29 cellular contexts compared by ENCODE assay signal in the genomic region with DNA sequence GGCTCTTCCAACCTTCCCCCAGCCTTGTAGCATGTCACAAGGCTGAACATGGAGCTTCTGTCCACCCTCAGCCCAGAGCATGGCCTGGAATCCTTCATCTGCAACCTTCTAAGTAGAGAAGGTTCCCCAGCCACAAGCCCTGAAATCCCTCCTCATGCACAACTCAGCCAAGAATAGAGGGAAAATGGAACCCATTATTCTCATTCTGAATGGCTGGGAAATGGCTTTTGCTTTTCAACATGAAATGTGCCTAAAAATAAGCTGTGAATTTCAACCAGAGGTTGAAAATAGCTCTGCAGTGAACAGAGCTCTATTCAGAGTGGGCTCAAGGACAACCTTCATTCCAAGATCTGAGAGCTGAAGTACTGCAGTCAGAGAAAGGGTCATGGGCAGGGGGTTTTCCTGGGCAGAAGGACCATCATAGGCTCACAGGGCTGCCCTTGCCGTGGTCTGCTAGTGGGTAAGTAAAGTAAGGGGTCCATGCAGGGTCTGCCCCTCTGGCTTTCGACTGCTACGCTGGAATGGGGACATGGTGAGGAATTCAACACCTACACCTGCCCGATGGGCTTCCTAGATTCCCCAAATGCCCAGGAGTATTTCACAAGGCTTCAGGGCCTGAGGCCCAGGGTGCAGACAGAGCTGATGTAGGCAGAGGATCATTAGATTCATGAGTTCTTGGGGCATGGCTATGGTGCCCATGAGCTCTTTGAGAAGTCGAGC. TPM values are rescaled to one million over a fixed set of nuclear protein-coding genes. Genes with fewer than 3 reads are reported as not detected.
DNase-seq lines count a peak whose midpoint lies in the region; ATAC-seq and TF ChIP-seq lines count a peak whose summit lies in the region.
"Had no signal": no experiment of that assay in that cellular context is flagged by ENCODE, and none has a peak within 500 bp of the region (broad histone marks: within the 10 kb centered on the region; RNA-seq: fewer than 3 reads in every experiment).

No MANE protein-coding gene starts in this region.

- H3K4me1 ChIP-seq in osteoblast (ENCODE audit: insufficient read depth, low read length): peaks cover 15% of the 10 kb centered on the region
- H3K4me1 ChIP-seq: A549 had no signal

- no peak overlapping the region for H3K27ac Mint-ChIP-seq in natural killer cell treated with Interleukin-12 subunit alpha and Interleukin-12 subunit beta and Interleukin-15 and Interleukin-18, amount 100 ng/mL, for 72 hours
- H3K27ac Mint-ChIP-seq in natural killer cell: no peak overlapping the region
- H3K27ac Mint-ChIP-seq: activated CD4-positive, alpha-beta memory T cell treated with anti-CD3 and anti-CD28 coated beads for 36 hours; activated T-cell treated with anti-CD3 and anti-CD28 coated beads, Interleukin-2, amount 50 U/mL, for 72 hours; mesothelial cell of epicardium; naive thymus-derived CD4-positive, alpha-beta T cell; stimulated activated naive B cell treated with anti-CD40 and anti-IgM and Interleukin-4, amounts not matched to agents 10 μg/mL and 1 μg/mL and 100 μg/mL, for 72 hours had no signal

- no peaks in the 10 kb centered on the region for H3K9me3 Mint-ChIP-seq in natural killer cell treated with Interleukin-12 subunit alpha and Interleukin-12 subunit beta and Interleukin-15 and Interleukin-18, amount 100 ng/mL, for 72 hours
- H3K9me3 Mint-ChIP-seq in natural killer cell: no peaks in the 10 kb centered on the region
- H3K9me3 Mint-ChIP-seq: activated CD4-positive, alpha-beta memory T cell treated with anti-CD3 and anti-CD28 coated beads for 36 hours; activated T-cell treated with anti-CD3 and anti-CD28 coated beads, Interleukin-2, amount 50 U/mL, for 72 hours; CD8-positive, alpha-beta memory T cell; immature natural killer cell; mesothelial cell of epicardium; naive thymus-derived CD4-positive, alpha-beta T cell; stimulated activated naive B cell treated with anti-CD40 and anti-IgM and Interleukin-4, amounts not matched to agents 10 μg/mL and 1 μg/mL and 100 μg/mL, for 72 hours had no signal

- H3K4me2 ChIP-seq in osteoblast (ENCODE audit: insufficient read depth, low read length): no peak overlapping the region
- H3K4me2 ChIP-seq: A549 had no signal

- peaks cover 6 to 19% of the 10 kb centered on the region in 2 donors for H3K4me1 Mint-ChIP-seq in natural killer cell treated with Interleukin-12 subunit alpha and Interleukin-12 subunit beta and Interleukin-15 and Interleukin-18, amount 100 ng/mL, for 72 hours (ENCODE audit: low read depth in 2 of 2)
- H3K4me1 Mint-ChIP-seq in natural killer cell: peaks cover 13 to 15% of the 10 kb centered on the region in 2 donors
- H3K4me1 Mint-ChIP-seq: CD8-positive, alpha-beta memory T cell; mesothelial cell of epicardium had no signal

- H3K27ac ChIP-seq in osteoblast (ENCODE audit: low read depth, low read length) (no peak overlapping the region), coronary artery (no peak overlapping the region)
- H3K27ac ChIP-seq: A549, epithelial cell of prostate, suprapubic skin had no signal

- TF ChIP-seq CTCF in natural killer cell (IDR thresholded peaks at IDR 0.05) (no peak), osteoblast (IDR thresholded peaks at IDR 0.05; ENCODE audit: extremely low read depth, low read depth, low read length) (no peak), coronary artery (IDR thresholded peaks at IDR 0.05) (no peak)

- no peaks in the 10 kb centered on the region for H3K36me3 Mint-ChIP-seq in natural killer cell treated with Interleukin-12 subunit alpha and Interleukin-12 subunit beta and Interleukin-15 and Interleukin-18, amount 100 ng/mL, for 72 hours
- H3K36me3 Mint-ChIP-seq in natural killer cell: no peaks in the 10 kb centered on the region
- H3K36me3 Mint-ChIP-seq: CD8-positive, alpha-beta memory T cell; mesothelial cell of epicardium had no signal

- DNase-seq in natural killer cell treated with Interleukin-12 subunit alpha and Interleukin-12 subunit beta and Interleukin-15 and Interleukin-18, amount 100 ng/mL, for 72 hours (ENCODE audit: low spot score): peak; percentile 53
- DNase-seq in natural killer cell (no peak), epidermal melanocyte (ENCODE audit: insufficient read length, low spot score) (peak; percentile 40), osteoblast (ENCODE audit: insufficient read length, low spot score, missing footprints) (peak; percentile 21), COR-L47 (lab: John Stamatoyannopoulos, UW) (no peak), coronary artery (ENCODE audit: low spot score) (no peak)
- no peak for DNase-seq in activated CD4-positive, alpha-beta T cell treated with anti-CD3 and anti-CD28 coated beads, Interleukin-2, amount 50 U/mL, for 4 hours
- DNase-seq: activated CD4-positive, alpha-beta memory T cell treated with anti-CD3 and anti-CD28 coated beads for 36 hours; activated naive CD4-positive, alpha-beta T cell treated with Interleukin-2 at 50 U/mL for 16 hours; activated T-cell treated with anti-CD3 and anti-CD28 coated beads, Interleukin-2, amount 50 U/mL, for 72 hours; CD8-positive, alpha-beta memory T cell; effector CD4-positive, alpha-beta T cell; H7; immature natural killer cell; KG1; MM.1S; naive thymus-derived CD4-positive, alpha-beta T cell; NCI-H1105 treated with DMSO at 0.1 percent for 48 hours; NCI-H2029; NCI-H524 treated with DMSO at 0.1 percent for 48 hours; NK-92 treated with Interleukin-12 subunit alpha and Interleukin-12 subunit beta, amount 100 ng/mL, for 24 hours; stimulated activated naive B cell treated with anti-CD40 and anti-IgM and Interleukin-4, amounts not matched to agents 10 μg/mL and 1 μg/mL and 100 μg/mL, for 72 hours had no signal

- H3K27me3 ChIP-seq in osteoblast (ENCODE audit: insufficient read depth, low read length): no peaks in the 10 kb centered on the region
- H3K27me3 ChIP-seq: suprapubic skin had no signal

- peaks cover 5% of the 10 kb centered on the region for H3K36me3 ChIP-seq in osteoblast (ENCODE audit: insufficient read depth, low read length)
- H3K36me3 ChIP-seq: suprapubic skin had no signal

- H2AFZ ChIP-seq in osteoblast (ENCODE audit: low read length): no peak overlapping the region

- H3K4me3 Mint-ChIP-seq in natural killer cell treated with Interleukin-12 subunit alpha and Interleukin-12 subunit beta and Interleukin-15 and Interleukin-18, amount 100 ng/mL, for 72 hours: no peak overlapping the region
- H3K4me3 Mint-ChIP-seq in natural killer cell: no peak overlapping the region
- H3K4me3 Mint-ChIP-seq: activated CD4-positive, alpha-beta memory T cell treated with anti-CD3 and anti-CD28 coated beads for 36 hours; activated T-cell treated with anti-CD3 and anti-CD28 coated beads, Interleukin-2, amount 50 U/mL, for 72 hours; CD8-positive, alpha-beta memory T cell; immature natural killer cell; mesothelial cell of epicardium; naive thymus-derived CD4-positive, alpha-beta T cell; stimulated activated naive B cell treated with anti-CD40 and anti-IgM and Interleukin-4, amounts not matched to agents 10 μg/mL and 1 μg/mL and 100 μg/mL, for 72 hours had no signal

- H3K79me2 ChIP-seq in osteoblast (ENCODE audit: insufficient read depth, low read length): no peaks in the 10 kb centered on the region

- H3K27me3 Mint-ChIP-seq in natural killer cell treated with Interleukin-12 subunit alpha and Interleukin-12 subunit beta and Interleukin-15 and Interleukin-18, amount 100 ng/mL, for 72 hours: no peaks in the 10 kb centered on the region
- no peaks in the 10 kb centered on the region for H3K27me3 Mint-ChIP-seq in natural killer cell (ENCODE audit: low read depth in 2 of 2)
- H3K27me3 Mint-ChIP-seq: activated CD4-positive, alpha-beta memory T cell treated with anti-CD3 and anti-CD28 coated beads for 36 hours; CD8-positive, alpha-beta memory T cell; naive thymus-derived CD4-positive, alpha-beta T cell; stimulated activated naive B cell treated with anti-CD40 and anti-IgM and Interleukin-4, amounts not matched to agents 10 μg/mL and 1 μg/mL and 100 μg/mL, for 72 hours had no signal

- no peaks in the 10 kb centered on the region for H4K20me1 ChIP-seq in osteoblast (ENCODE audit: insufficient read depth, low read length)

- ATAC-seq in natural killer cell treated with Interleukin-12 subunit alpha and Interleukin-12 subunit beta and Interleukin-15 and Interleukin-18, amount 100 ng/mL, for 72 hours: no peak
- no peak for ATAC-seq in natural killer cell
- ATAC-seq in GM21737 (IDR thresholded peaks at IDR 0.05; ENCODE audit: unreplicated experiment): no peak
- ATAC-seq: A549; activated CD4-positive, CD25-positive, alpha-beta regulatory T cell treated with anti-CD3 and anti-CD28 coated beads, Interleukin-2, amount 50 U/mL, for 24 hours; activated T-cell treated with anti-CD3 and anti-CD28 coated beads, Interleukin-2, amount 50 U/mL, for 72 hours; GM12878; naive thymus-derived CD4-positive, alpha-beta T cell; stimulated activated naive B cell treated with anti-CD40 and anti-IgM and Interleukin-4, amounts not matched to agents 10 μg/mL and 1 μg/mL and 100 μg/mL, for 72 hours had no signal

- H3K9me3 ChIP-seq in osteoblast (ENCODE audit: low read depth, low read length): no peaks in the 10 kb centered on the region
- H3K9me3 ChIP-seq: A549, suprapubic skin had no signal

- H3K4me3 ChIP-seq in osteoblast (ENCODE audit: insufficient read depth, low read length): no peak overlapping the region
- no peak overlapping the region for H3K4me3 ChIP-seq in coronary artery
- H3K4me3 ChIP-seq: A549, GM12878, suprapubic skin had no signal

- intact Hi-C loops in natural killer cell (cut with micrococcal nuclease): no loop called here

RNA-seq across cellular contexts. Expression of a gene that starts 35.9 kb away (rescaled TPM):
- total RNA-seq in natural killer cell treated with Interleukin-12 subunit alpha and Interleukin-12 subunit beta and Interleukin-15 and Interleukin-18, amount 100 ng/mL, for 72 hours: 10 to 100 TPM; 14.9 to 35.3 TPM
- 1 to 10 TPM; 1.3 to 2.6 (median 2.4) TPM for total RNA-seq in natural killer cell
- 1.8 and 3.2 TPM in 2 replicates for total RNA-seq in osteoblast

Comparison
In these comparisons a context has a peak if more than half of its experiments do, and no peak if none do; other contexts are left out.
1. DNase-seq: peak in natural killer cell treated with Interleukin-12 subunit alpha and Interleukin-12 subunit beta and Interleukin-15 and Interleukin-18, amount 100 ng/mL, for 72 hours (single experiment), epidermal melanocyte (single experiment) and osteoblast (single experiment); none in natural killer cell (single experiment), COR-L47 (single experiment), activated CD4-positive, alpha-beta T cell treated with anti-CD3 and anti-CD28 coated beads, Interleukin-2, amount 50 U/mL, for 4 hours (0 of 2) and coronary artery (single experiment).